In the genomic region with DNA sequence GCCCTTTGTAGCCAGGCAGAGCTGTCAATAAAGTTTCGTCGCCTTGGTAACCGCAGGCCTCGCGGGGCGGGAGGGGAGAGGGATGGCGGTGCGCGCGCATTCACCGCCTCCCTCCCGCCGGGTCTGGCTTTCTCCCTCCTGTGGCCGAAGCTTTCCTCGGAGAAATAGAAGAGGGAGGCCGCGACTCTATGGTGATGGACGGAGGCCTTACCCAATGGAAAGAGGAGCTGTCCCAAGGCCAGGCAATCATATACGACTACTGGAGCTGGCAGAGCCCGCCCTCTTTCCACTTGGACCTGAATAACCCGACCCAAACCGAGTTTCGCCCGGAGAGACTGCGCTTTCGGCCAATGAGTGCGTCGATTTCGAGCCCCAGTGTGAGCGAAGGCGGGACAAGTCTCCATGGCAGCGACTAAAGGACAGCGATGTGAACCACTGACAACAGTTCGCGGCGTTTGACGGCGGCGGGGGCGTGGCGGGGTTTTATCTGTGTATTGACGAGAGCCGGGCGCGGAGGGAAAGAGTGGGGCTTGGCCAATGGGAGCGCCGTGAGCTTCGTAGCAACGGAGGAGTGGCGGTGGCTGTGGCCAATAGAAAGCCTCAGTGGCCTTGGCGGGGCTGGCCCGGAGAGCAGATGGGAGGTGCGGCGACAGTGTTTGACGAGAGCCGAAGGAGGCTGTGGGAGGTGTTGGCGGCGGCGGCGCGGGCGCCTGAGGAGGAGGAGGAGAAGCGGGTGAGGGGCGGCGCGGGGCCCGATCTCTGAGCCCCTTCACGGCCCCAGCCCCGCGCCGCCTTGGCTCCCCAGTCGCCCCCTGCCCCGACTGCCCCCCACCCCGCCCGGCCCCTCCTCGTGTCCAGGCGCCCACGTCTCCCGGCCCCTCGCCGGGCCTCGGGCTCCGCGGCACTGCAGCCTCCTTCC, we compare ENCODE assay signal across 8 cellular contexts. TPM values are rescaled to one million over a fixed set of nuclear protein-coding genes. Genes with fewer than 3 reads are reported as not detected.
DNase-seq lines count a peak whose midpoint lies in the region; ATAC-seq and TF ChIP-seq lines count a peak whose summit lies in the region.

A gene (plus strand): TSS at position 652 of the 919 bp plus-strand sequence. CDS start 2,061 bp downstream, outside the sequence.

- TF ChIP-seq CTCF in RWPE2 (IDR thresholded peaks at IDR 0.05; ENCODE audit: poor library complexity, severe bottlenecking), result peak; percentile 11
- TF ChIP-seq CTCF in fibroblast of mammary gland (conservative IDR thresholded peaks at IDR 0.05; ENCODE audit: control insufficient read depth, insufficient read depth, low read depth, low read length), result peak; percentile 31

- peaks cover 21% of the 10 kb centered on the region for H3K4me1 ChIP-seq in RWPE2 (ENCODE audit: insufficient read depth, poor library complexity, severe bottlenecking)

- H3K4me3 ChIP-seq in RWPE2 (ENCODE audit: severe bottlenecking) (peak within 1 kb of the TSS; percentile 50), fibroblast of mammary gland (ENCODE audit: control insufficient read depth, low read depth, low read length) (peak within 1 kb of the TSS; percentile 65)

- H3K4me3 Mint-ChIP-seq in activated T-helper 2 cell treated with anti-CD3 and anti-CD28 coated beads, Interferon-gamma antibody, Interleukin-2, Interleukin-4, amounts not matched to agents 10 μg/mL and 5 μg/mL and 100 μg/mL, durations not matched to agents 14 hours and 24 hours and 36 hours (ENCODE audit: low read depth), result peak within 1 kb of the TSS; percentile 93
- H3K4me3 Mint-ChIP-seq in naive thymus-derived CD8-positive, alpha-beta T cell, result peak within 1 kb of the TSS; percentile 83 to 99 (median 94)

- DNase-seq in EL, result peak; percentile 100
- DNase-seq in H4 (ENCODE audit: low spot score), result peak; percentile 100
- DNase-seq in LoVo (ENCODE audit: low spot score), result peak; percentile 100
- peak; percentile 100 for DNase-seq in RWPE2 (ENCODE audit: low spot score)
- peak; percentile 100 for DNase-seq in activated T-helper 2 cell treated with anti-CD3 and anti-CD28 coated beads, Interferon-gamma antibody, Interleukin-2, Interleukin-4, amounts not matched to agents 10 μg/mL and 5 μg/mL and 100 μg/mL, durations not matched to agents 14 hours and 24 hours and 36 hours (ENCODE audit: low spot score)
- peak; percentile 100 for DNase-seq in fibroblast of mammary gland (ENCODE audit: low read depth)
- DNase-seq in naive thymus-derived CD8-positive, alpha-beta T cell, result peak; percentile 98 to 100 (median 100)
- peak; percentile 99 to 100 (median 100) for DNase-seq in stimulated activated naive CD4-positive, alpha-beta T cell (lab: John Stamatoyannopoulos, UW)

- no peaks in the 10 kb centered on the region for H3K9me3 Mint-ChIP-seq in activated T-helper 2 cell treated with anti-CD3 and anti-CD28 coated beads, Interferon-gamma antibody, Interleukin-2, Interleukin-4, amounts not matched to agents 10 μg/mL and 5 μg/mL and 100 μg/mL, durations not matched to agents 14 hours and 24 hours and 36 hours
- no peaks in the 10 kb centered on the region for H3K9me3 Mint-ChIP-seq in naive thymus-derived CD8-positive, alpha-beta T cell

- H3K27me3 Mint-ChIP-seq in activated T-helper 2 cell treated with anti-CD3 and anti-CD28 coated beads, Interferon-gamma antibody, Interleukin-2, Interleukin-4, amounts not matched to agents 10 μg/mL and 5 μg/mL and 100 μg/mL, durations not matched to agents 14 hours and 24 hours and 36 hours (ENCODE audit: low read depth), result peaks cover 2% of the 10 kb centered on the region
- peaks cover 0 to 14% (median 0%) of the 10 kb centered on the region in 5 donors for H3K27me3 Mint-ChIP-seq in naive thymus-derived CD8-positive, alpha-beta T cell

- H3K4me1 Mint-ChIP-seq in activated T-helper 2 cell treated with anti-CD3 and anti-CD28 coated beads, Interferon-gamma antibody, Interleukin-2, Interleukin-4, amounts not matched to agents 10 μg/mL and 5 μg/mL and 100 μg/mL, durations not matched to agents 14 hours and 24 hours and 36 hours (ENCODE audit: low read depth), result peaks cover 14% of the 10 kb centered on the region
- H3K4me1 Mint-ChIP-seq in naive thymus-derived CD8-positive, alpha-beta T cell, result peaks cover 12 to 34% (median 23%) of the 10 kb centered on the region in 4 donors

- H3K36me3 ChIP-seq in RWPE2 (ENCODE audit: low read depth), result peaks cover 13% of the 10 kb centered on the region; the same call in 1 of the 2 replicates

- ATAC-seq in RWPE2 (ENCODE audit: low read depth), result peak; percentile 83
- ATAC-seq in naive thymus-derived CD8-positive, alpha-beta T cell, result peak; percentile 78 to 85

- intact Hi-C loops in activated T-helper 2 cell treated with anti-CD3 and anti-CD28 coated beads, Interferon-gamma antibody, Interleukin-2, Interleukin-4, amounts not matched to agents 10 μg/mL and 5 μg/mL and 100 μg/mL, durations not matched to agents 14 hours and 24 hours and 36 hours (cut with micrococcal nuclease), result loop anchor here (1.0 to 5.0 kb wide), 7 partner anchors 38 to 877 kb away; a partner anchor contains a TSS

- no peaks in the 10 kb centered on the region for H3K9me3 ChIP-seq in RWPE2 (ENCODE audit: severe bottlenecking)

- POLR2A ChIA-PET in naive thymus-derived CD8-positive, alpha-beta T cell (lab: Charles Lee), result interaction anchor here (0.7 to 2.1 kb wide), 24 partner anchors 9 to 1237 kb away, joined by 3 to 46 read pairs (median 4); a partner anchor contains a TSS

- H3K27ac ChIP-seq in RWPE2 (ENCODE audit: poor library complexity, severe bottlenecking), result peak within 1 kb of the TSS; percentile 80

- no peaks in the 10 kb centered on the region for H3K27me3 ChIP-seq in RWPE2 (ENCODE audit: insufficient read depth, poor library complexity, severe bottlenecking)

- H3K27ac Mint-ChIP-seq in activated T-helper 2 cell treated with anti-CD3 and anti-CD28 coated beads, Interferon-gamma antibody, Interleukin-2, Interleukin-4, amounts not matched to agents 10 μg/mL and 5 μg/mL and 100 μg/mL, durations not matched to agents 14 hours and 24 hours and 36 hours, result peak within 1 kb of the TSS; percentile 95
- peak within 1 kb of the TSS; percentile 89 to 99 (median 97) for H3K27ac Mint-ChIP-seq in naive thymus-derived CD8-positive, alpha-beta T cell

- peaks cover 14% of the 10 kb centered on the region for H3K36me3 Mint-ChIP-seq in activated T-helper 2 cell treated with anti-CD3 and anti-CD28 coated beads, Interferon-gamma antibody, Interleukin-2, Interleukin-4, amounts not matched to agents 10 μg/mL and 5 μg/mL and 100 μg/mL, durations not matched to agents 14 hours and 24 hours and 36 hours (ENCODE audit: low read depth)
- H3K36me3 Mint-ChIP-seq in naive thymus-derived CD8-positive, alpha-beta T cell, result peaks cover 0 to 10% (median 9%) of the 10 kb centered on the region in 3 donors

RNA-seq across cellular contexts. Expression of the gene that starts here (rescaled TPM):
- 5.4 and 7.9 TPM in 2 replicates for total RNA-seq in H4 (2014; rRNA removed; shearing (Covaris generic))
- total RNA-seq in activated T-helper 2 cell treated with anti-CD3 and anti-CD28 coated beads, Interferon-gamma antibody, Interleukin-2, Interleukin-4, amounts not matched to agents 10 μg/mL and 5 μg/mL and 100 μg/mL, durations not matched to agents 14 hours and 24 hours and 36 hours, result 34.3 and 35.3 TPM in 2 replicates
- 10 to 100 TPM; 19.2 to 21.8 TPM for total RNA-seq in naive thymus-derived CD8-positive, alpha-beta T cell
- polyA plus RNA-seq in naive thymus-derived CD8-positive, alpha-beta T cell, result 1 to 10 TPM; 1.7 to 2.5 (median 2.1) TPM

Comparison
In these comparisons a context has a peak if more than half of its experiments do, and no peak if none do; other contexts are left out.
1. Peak in every context shown above with its lines: DNase-seq, ATAC-seq, H3K4me3 ChIP-seq and H3K27ac ChIP-seq.